20 cellular contexts compared by ENCODE assay signal in the genomic region with DNA sequence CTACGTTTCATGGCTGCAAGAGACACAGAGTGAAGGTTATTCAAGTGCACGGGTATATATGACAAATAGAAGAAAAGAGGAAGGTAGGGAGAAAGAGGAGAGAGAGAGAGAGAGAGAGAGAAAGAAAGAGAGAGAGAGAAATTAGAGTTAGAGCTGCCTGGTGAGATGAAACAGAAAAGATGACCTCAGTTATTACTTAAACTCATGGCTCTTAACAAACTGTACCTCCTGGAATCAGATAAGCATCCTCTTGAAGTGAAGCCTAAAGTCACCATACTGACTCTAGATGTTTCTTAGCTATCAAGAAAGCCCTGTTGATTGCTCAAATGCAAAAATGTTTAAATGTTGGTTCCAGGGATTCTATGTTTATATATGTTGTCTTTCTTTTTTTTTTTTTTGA.
"Had no signal": no experiment of that assay in that cellular context is flagged by ENCODE, and none has a peak within 500 bp of the region (broad histone marks: within the 10 kb centered on the region; RNA-seq: fewer than 3 reads in every experiment).

No MANE protein-coding gene starts in this region.

- H3K9me3 ChIP-seq: body of pancreas, left ventricle myocardium inferior had no signal

- H3K27ac ChIP-seq: body of pancreas, dorsolateral prefrontal cortex, epithelial cell of prostate, left ventricle myocardium inferior had no signal

- DNase-seq: activated CD4-positive, alpha-beta T cell treated with anti-CD3 and anti-CD28 coated beads for 36 hours; activated CD4-positive, alpha-beta T cell treated with anti-CD3 and anti-CD28 coated beads, Interleukin-2, amount 50 U/mL, for 48 hours; activated naive CD8-positive, alpha-beta T cell treated with anti-CD3 and anti-CD28 coated beads for 36 hours; activated T-cell treated with anti-CD3 and anti-CD28 coated beads for 4 hours; amygdala; body of pancreas; caudate nucleus; dorsolateral prefrontal cortex; endodermal cell; head of caudate nucleus; kidney; left ventricle myocardium inferior; nephron progenitor cell; nucleus accumbens; posterior cingulate gyrus; stimulated activated naive B cell treated with anti-CD40 and anti-IgM and Interleukin-4, amounts not matched to agents 10 μg/mL and 1 μg/mL and 100 μg/mL, for 72 hours; T-helper 17 cell had no signal

- ATAC-seq: activated CD4-positive, alpha-beta T cell treated with anti-CD3 and anti-CD28 coated beads for 36 hours; body of pancreas; stimulated activated naive B cell treated with anti-CD40 and anti-IgM and Interleukin-4, amounts not matched to agents 10 μg/mL and 1 μg/mL and 100 μg/mL, for 72 hours; T-helper 17 cell had no signal

- H3K27me3 ChIP-seq: body of pancreas had no signal

- FAIRE-seq: colon, frontal cortex, kidney had no signal

- H3K36me3 ChIP-seq: left ventricle myocardium inferior had no signal

- H3K4me3 ChIP-seq: body of pancreas, dorsolateral prefrontal cortex, left ventricle myocardium inferior had no signal

- H3K4me1 ChIP-seq: body of pancreas, left ventricle myocardium inferior had no signal
